ENCODE assay signal across 15 cellular contexts in the genomic region with DNA sequence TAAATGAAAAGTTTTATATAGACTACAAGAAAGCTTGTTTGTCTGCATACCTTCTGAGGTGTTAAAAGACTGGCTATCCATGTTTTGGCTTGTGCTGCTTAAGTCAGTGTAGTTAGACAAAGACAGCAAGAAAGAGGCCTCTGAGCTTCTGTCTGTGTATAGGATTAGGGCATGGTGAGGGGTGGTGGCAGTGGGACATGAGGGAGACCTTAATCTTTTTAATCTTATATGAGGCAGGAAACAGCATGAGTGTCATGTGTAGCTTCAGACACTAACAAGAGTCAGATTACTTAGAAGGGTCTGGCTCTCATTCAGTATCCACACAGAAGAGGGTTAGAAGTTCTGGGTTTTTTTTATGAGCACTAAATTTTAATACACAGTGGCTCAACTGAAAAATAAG.
"Had no signal": no experiment of that assay in that cellular context is flagged by ENCODE, and none has a peak within 500 bp of the region (broad histone marks: within the 10 kb centered on the region; RNA-seq: fewer than 3 reads in every experiment).

No MANE protein-coding gene starts in this region.

- H3K36me3 Mint-ChIP-seq: naive thymus-derived CD8-positive, alpha-beta T cell had no signal

- H3K4me1 Mint-ChIP-seq: naive thymus-derived CD8-positive, alpha-beta T cell had no signal

- H3K4me3 Mint-ChIP-seq: naive thymus-derived CD8-positive, alpha-beta T cell had no signal

- H3K9me3 ChIP-seq: gastrocnemius medialis, mucosa of descending colon, right atrium auricular region, sigmoid colon had no signal

- H3K27ac Mint-ChIP-seq: naive thymus-derived CD8-positive, alpha-beta T cell had no signal

- H3K4me3 ChIP-seq: gastrocnemius medialis, heart right ventricle, mucosa of descending colon, right atrium auricular region, sigmoid colon, skin epidermis had no signal

- H3K36me3 ChIP-seq: gastrocnemius medialis, heart right ventricle, right atrium auricular region, sigmoid colon had no signal

- DNase-seq: effector memory CD4-positive, alpha-beta T cell; gastrocnemius medialis; heart right ventricle; hypothalamus; kidney glomerular epithelial cell; mucosa of descending colon; naive thymus-derived CD8-positive, alpha-beta T cell; posterior cingulate gyrus; sigmoid colon; stimulated activated CD4-positive, alpha-beta T cell treated with anti-CD3 and anti-CD28 coated beads, Interleukin-2, amount 100 ng/mL, for 48 hours; stimulated activated naive CD4-positive, alpha-beta T cell treated with Interleukin-2 at 50 U/mL for 16 hours; trophoblast cell had no signal

- H3K27ac ChIP-seq: gastrocnemius medialis, heart right ventricle, right atrium auricular region, sigmoid colon, skin epidermis had no signal

- H3K27me3 ChIP-seq: gastrocnemius medialis, heart right ventricle, right atrium auricular region, sigmoid colon had no signal

- H3K4me1 ChIP-seq: gastrocnemius medialis, heart right ventricle, right atrium auricular region, sigmoid colon had no signal

- ATAC-seq: esophagus mucosa; gastrocnemius medialis; heart right ventricle; mucosa of descending colon; naive thymus-derived CD8-positive, alpha-beta T cell had no signal

- H3K27me3 Mint-ChIP-seq: naive thymus-derived CD8-positive, alpha-beta T cell had no signal
